In genomic region chr16:79176987-79177386, GRCh38 we compare ENCODE assay signal across 1 cellular context.
TF ChIP-seq lines count a peak whose summit lies in the region.

No MANE protein-coding gene starts in this region.

TF ChIP-seq in K562, 482 proteins besides CTCF, POLR2A, EP300 and RAD21 (continued from another document):
- TF ChIP-seq, protein P1, sequence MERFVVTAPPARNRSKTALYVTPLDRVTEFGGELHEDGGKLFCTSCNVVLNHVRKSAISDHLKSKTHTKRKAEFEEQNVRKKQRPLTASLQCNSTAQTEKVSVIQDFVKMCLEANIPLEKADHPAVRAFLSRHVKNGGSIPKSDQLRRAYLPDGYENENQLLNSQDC (CRISPR knock-in tag; IDR thresholded peaks at IDR 0.05) = no peak
- no peak for TF ChIP-seq ZNF699 (CRISPR knock-in tag; IDR thresholded peaks at IDR 0.05; ENCODE audit: insufficient replicate concordance)
